ENCODE assay signal across 1 cellular context in genomic region chr7:106888204-106888603, GRCh38.
A peak's percentile ranks its signal among the peaks of the same experiment; 100 is the strongest.
TF ChIP-seq lines count a peak whose summit lies in the region.

No MANE protein-coding gene starts in this region.

TF ChIP-seq in HepG2, 621 proteins besides CTCF, POLR2A, EP300 and RAD21:
- TF ChIP-seq ZNF776 (CRISPR knock-in tag; IDR thresholded peaks at IDR 0.05) = no peak
- peak; percentile 52; the same call in 1 of the 2 replicates for TF ChIP-seq MAFF (IDR thresholded peaks at IDR 0.05; ENCODE audit: low read depth, low read length)
- TF ChIP-seq MAFK (conservative IDR thresholded peaks at IDR 0.05 in 1 of 2, IDR thresholded peaks at IDR 0.05 in 1 of 2; ENCODE audit: low read length in 2 of 2) = peak; percentile 51 to 54; a peak in 3 of 4 replicates
